Comparison of ENCODE assay signal across 8 cellular contexts in the genomic region with DNA sequence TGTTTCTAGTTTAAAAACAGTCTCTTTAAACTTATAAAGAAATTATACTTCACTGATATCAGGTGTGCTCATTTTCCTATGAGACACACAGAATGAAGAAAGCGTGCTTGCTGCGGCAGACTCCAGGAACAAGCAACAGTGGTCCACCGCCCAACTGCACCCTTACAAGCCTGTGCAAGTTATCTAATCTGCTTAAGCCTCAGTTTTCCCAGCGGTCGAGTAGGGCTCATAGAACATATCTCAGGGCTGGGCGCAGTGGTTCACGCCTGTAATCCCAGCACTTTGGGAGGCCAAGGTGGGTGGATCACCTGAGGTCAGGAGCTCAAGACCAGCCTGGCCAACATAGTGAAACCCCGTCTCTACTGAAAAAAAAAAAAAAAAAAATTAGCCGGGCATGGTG. TPM values are rescaled to one million over a fixed set of nuclear protein-coding genes. Genes with fewer than 3 reads are reported as not detected.
A peak's percentile ranks its signal among the peaks of the same experiment; 100 is the strongest.
DNase-seq lines count a peak whose midpoint lies in the region; ATAC-seq and TF ChIP-seq lines count a peak whose summit lies in the region.
"Not testable (repeated sequence)": the region's sequence is repeated elsewhere in the genome, so short reads cannot be mapped to it uniquely, and the experiment has no call there.

No MANE protein-coding gene starts in this region.

- H3K36me3 Mint-ChIP-seq in WTC11: not testable (repeated sequence)

- H3K4me3 Mint-ChIP-seq in WTC11: not testable (repeated sequence)

- peaks cover 14% of the 10 kb centered on the region for H3K79me2 ChIP-seq in parathyroid adenoma

- WGBS in esophagus squamous epithelium, 2 donors: 31 to 45% methylated on average over 8 to 9 of the region's 9 CpGs
- 26 to 36% methylated on average over 9 of the region's 9 CpGs for WGBS in tibial nerve, 2 donors

- not testable (repeated sequence) for H3K27ac Mint-ChIP-seq in WTC11

- H3K27me3 Mint-ChIP-seq in WTC11 (ENCODE audit: low read depth): not testable (repeated sequence)

- DNase-seq in NB4 (ENCODE audit: low read depth): peak; percentile 56
- not testable (repeated sequence) for DNase-seq in WTC11 (ENCODE audit: low spot score); esophagus squamous epithelium (lab: John Stamatoyannopoulos, UW); left ventricle myocardium superior; tibial nerve (ENCODE audit: low spot score in 2 of 2)

- TF ChIP-seq EP300 in tibial nerve (IDR thresholded peaks at IDR 0.05): not testable (repeated sequence)

- peaks cover 35% of the 10 kb centered on the region for H3K4me1 Mint-ChIP-seq in WTC11

- TF ChIP-seq POLR2A in NB4 (IDR thresholded peaks at IDR 0.05; ENCODE audit: extremely low read depth, insufficient read length); esophagus squamous epithelium (IDR thresholded peaks at IDR 0.05); tibial nerve (IDR thresholded peaks at IDR 0.05): not testable (repeated sequence)

- CTCF ChIA-PET in WTC11 (lab: Charles Lee): not testable (repeated sequence)

- not testable (repeated sequence) for TF ChIP-seq CTCF in NB4 (IDR thresholded peaks at IDR 0.05; ENCODE audit: low read depth, low read length); WTC11 (IDR thresholded peaks at IDR 0.05); esophagus squamous epithelium (IDR thresholded peaks at IDR 0.05); parathyroid adenoma (IDR thresholded peaks at IDR 0.05); tibial nerve (IDR thresholded peaks at IDR 0.05)

- not testable (repeated sequence) for H3K9me3 Mint-ChIP-seq in WTC11

- not testable (repeated sequence) for ATAC-seq in WTC11
- peak; percentile 7 for ATAC-seq in left ventricle myocardium superior

- H2AFZ ChIP-seq in parathyroid adenoma: not testable (repeated sequence)

- POLR2A ChIA-PET in WTC11 (lab: Charles Lee): not testable (repeated sequence)

- H4K20me1 ChIP-seq in BLaER1: peaks cover 83% of the 10 kb centered on the region

- H3K4me2 ChIP-seq in BLaER1: peak overlapping the region; percentile 55
- not testable (repeated sequence) for H3K4me2 ChIP-seq in parathyroid adenoma (ENCODE audit: low read length)

- not testable (repeated sequence) for H3K36me3 ChIP-seq in BLaER1; esophagus squamous epithelium; muscle layer of colon (ENCODE audit: insufficient read depth, low read length); parathyroid adenoma (ENCODE audit: control insufficient read depth, insufficient read depth, low read length); tibial nerve

- H3K4me1 ChIP-seq in BLaER1 (peaks cover 57% of the 10 kb centered on the region), esophagus squamous epithelium (peaks cover 11 to 91% (median 41%) of the 10 kb centered on the region in 3 donors), muscle layer of colon (ENCODE audit: insufficient read depth, low read length) (peaks cover 46% of the 10 kb centered on the region), tibial nerve (peaks cover 0 to 90% (median 41%) of the 10 kb centered on the region in 4 donors)
- not testable (repeated sequence) for H3K4me1 ChIP-seq in parathyroid adenoma

- not testable (repeated sequence) for H3K4me3 ChIP-seq in BLaER1; muscle layer of colon (ENCODE audit: low read depth in 1 of 2, low read length in 2 of 2); parathyroid adenoma (ENCODE audit: low read depth, low read length)
- H3K4me3 ChIP-seq in NB4 (ENCODE audit: low read depth, low read length): peak overlapping the region; percentile 33
- H3K4me3 ChIP-seq in esophagus squamous epithelium: peak overlapping the region in 1 of 4 donors; percentile 17
- peak overlapping the region in 1 of 4 donors; percentile 27 for H3K4me3 ChIP-seq in tibial nerve

- not testable (repeated sequence) for H3K27me3 ChIP-seq in BLaER1; esophagus squamous epithelium; muscle layer of colon (ENCODE audit: control insufficient read depth in 1 of 2, insufficient read depth in 2 of 2, low read length in 2 of 2); parathyroid adenoma (ENCODE audit: control insufficient read depth, insufficient read depth, low read length); tibial nerve

- not testable (repeated sequence) for H3K9me3 ChIP-seq in BLaER1; esophagus squamous epithelium; muscle layer of colon (ENCODE audit: low read length); parathyroid adenoma (ENCODE audit: control insufficient read depth, low read length); tibial nerve

- intact Hi-C loops in esophagus squamous epithelium (cut with DNase I); left ventricle myocardium superior (cut with micrococcal nuclease): not testable (repeated sequence)

- not testable (repeated sequence) for H3K9ac ChIP-seq in BLaER1; muscle layer of colon (ENCODE audit: low read length); parathyroid adenoma

- not testable (repeated sequence) for H3K27ac ChIP-seq in BLaER1
- H3K27ac ChIP-seq in esophagus squamous epithelium (peak overlapping the region in 3 of 4 donors; percentile 41 to 77 (median 53)), muscle layer of colon (ENCODE audit: low read depth, low read length) (peak overlapping the region; percentile 10), parathyroid adenoma (peak overlapping the region; percentile 12), tibial nerve (peak overlapping the region in 3 of 4 donors; percentile 66 to 81 (median 79))

TF ChIP-seq in WTC11, 78 proteins besides CTCF, POLR2A, EP300 and RAD21:
- TF ChIP-seq ZNF121 (CRISPR knock-in tag; IDR thresholded peaks at IDR 0.05): peak; percentile 39; the same call in 1 of the 2 replicates

RNA-seq across cellular contexts. Expression of gene CYTH3, which starts 43.1 kb away (rescaled TPM):
- 11.8 to 13.2 TPM (median 12.5 TPM) in 3 replicates for total RNA-seq in WTC11 (2021)
- total RNA-seq in esophagus squamous epithelium: 10 to 100 TPM; 11.5 to 27.7 (median 12.7) TPM
- 27.8 TPM for total RNA-seq in left ventricle myocardium superior
- total RNA-seq in tibial nerve: 10 to 100 TPM; 49.2 to 61.2 (median 53.2) TPM
